Comparison of ENCODE assay signal across 18 cellular contexts in the genomic region with DNA sequence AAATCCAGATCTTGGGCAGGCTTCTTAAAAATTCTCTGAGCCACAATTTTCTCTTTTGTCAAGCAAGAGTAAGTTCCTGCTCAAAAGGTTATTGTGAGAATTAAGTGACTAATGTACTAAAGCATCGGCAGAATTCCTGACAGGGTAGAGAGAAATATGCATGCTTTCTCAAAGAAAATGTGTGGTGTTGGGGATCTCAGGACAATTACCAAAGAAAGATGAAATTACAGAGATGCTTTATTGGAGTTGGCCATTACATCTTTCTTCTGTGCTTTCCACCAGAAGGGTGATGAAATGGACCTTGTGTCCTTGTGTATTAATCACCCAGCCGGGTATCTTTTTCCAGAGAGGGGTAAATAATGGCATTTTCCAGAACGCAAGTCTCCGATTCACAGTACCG. TPM values are rescaled to one million over a fixed set of nuclear protein-coding genes. Genes with fewer than 3 reads are reported as not detected.
DNase-seq lines count a peak whose midpoint lies in the region; ATAC-seq and TF ChIP-seq lines count a peak whose summit lies in the region.
"Had no signal": no experiment of that assay in that cellular context is flagged by ENCODE, and none has a peak within 500 bp of the region (broad histone marks: within the 10 kb centered on the region; RNA-seq: fewer than 3 reads in every experiment).

No MANE protein-coding gene starts in this region.

- peaks cover 16% of the 10 kb centered on the region for H3K4me1 Mint-ChIP-seq in stimulated activated naive CD8-positive, alpha-beta T cell treated with anti-CD3 and anti-CD28 coated beads, Interleukin-15, Interleukin-2, amounts not matched to agents 100 ng/mL and 50 ng/mL, for 24 hours (ENCODE audit: low read depth)
- H3K4me1 Mint-ChIP-seq in brain = peaks cover 21% of the 10 kb centered on the region
- H3K4me1 Mint-ChIP-seq in naive thymus-derived CD8-positive, alpha-beta T cell = peaks cover 8 to 16% (median 12%) of the 10 kb centered on the region in 4 donors

- peaks cover 67% of the 10 kb centered on the region for H3K27me3 Mint-ChIP-seq in stimulated activated naive CD8-positive, alpha-beta T cell treated with anti-CD3 and anti-CD28 coated beads, Interleukin-15, Interleukin-2, amounts not matched to agents 100 ng/mL and 50 ng/mL, for 24 hours
- H3K27me3 Mint-ChIP-seq in brain = peaks cover 34% of the 10 kb centered on the region
- peaks cover 32 to 71% (median 39%) of the 10 kb centered on the region in 5 donors for H3K27me3 Mint-ChIP-seq in naive thymus-derived CD8-positive, alpha-beta T cell

- no peaks in the 10 kb centered on the region for H3K9me3 Mint-ChIP-seq in stimulated activated naive CD8-positive, alpha-beta T cell treated with anti-CD3 and anti-CD28 coated beads, Interleukin-15, Interleukin-2, amounts not matched to agents 100 ng/mL and 50 ng/mL, for 24 hours
- peaks cover 0 to 4% (median 0%) of the 10 kb centered on the region in 5 experiments for H3K9me3 Mint-ChIP-seq in brain
- H3K9me3 Mint-ChIP-seq in naive thymus-derived CD8-positive, alpha-beta T cell = peaks cover 0 to 6% (median 0%) of the 10 kb centered on the region in 9 donors

- H4K20me1 ChIP-seq in MM.1S (ENCODE audit: insufficient read depth, low read length) = no peaks in the 10 kb centered on the region

- no peak overlapping the region for H3K9ac ChIP-seq in MM.1S (ENCODE audit: low read length)

- POLR2A ChIA-PET in naive thymus-derived CD8-positive, alpha-beta T cell (lab: Charles Lee) = no interaction called here

- ATAC-seq in stimulated activated naive CD8-positive, alpha-beta T cell treated with anti-CD3 and anti-CD28 coated beads, Interleukin-15, Interleukin-2, amounts not matched to agents 100 U/mL and 50 U/mL, for 24 hours = no peak
- no peak for ATAC-seq in naive thymus-derived CD8-positive, alpha-beta T cell
- no peak for ATAC-seq in GM21447 (IDR thresholded peaks at IDR 0.05; ENCODE audit: unreplicated experiment)
- ATAC-seq: left ventricle myocardium superior had no signal

- H3K4me2 ChIP-seq in MM.1S (ENCODE audit: low read depth, low read length) = no peak overlapping the region

- H3K4me3 Mint-ChIP-seq in stimulated activated naive CD8-positive, alpha-beta T cell treated with anti-CD3 and anti-CD28 coated beads, Interleukin-15, Interleukin-2, amounts not matched to agents 100 ng/mL and 50 ng/mL, for 24 hours = peak overlapping the region; percentile 23
- peak overlapping the region in 4 of 5 experiments; percentile 32 to 91 (median 46) for H3K4me3 Mint-ChIP-seq in brain
- H3K4me3 Mint-ChIP-seq in naive thymus-derived CD8-positive, alpha-beta T cell = peak overlapping the region in 7 of 10 donors; percentile 14 to 84 (median 37)

- H3K36me3 ChIP-seq in MM.1S (replicated peaks; ENCODE audit: insufficient read depth, low read length) = no peaks in the 10 kb centered on the region
- H3K36me3 ChIP-seq: thoracic aorta had no signal

- H3K27ac ChIP-seq in MM.1S (ENCODE audit: low read length) = no peak overlapping the region
- H3K27ac ChIP-seq: thoracic aorta had no signal

- no peak overlapping the region for H2AFZ ChIP-seq in MM.1S (ENCODE audit: low read length)

- no peaks in the 10 kb centered on the region for H3F3A ChIP-seq in MM.1S (ENCODE audit: insufficient read depth, low read length)

- no peak for TF ChIP-seq CTCF in brain (conservative IDR thresholded peaks at IDR 0.05)
- no peak for TF ChIP-seq CTCF in MM.1S (IDR thresholded peaks at IDR 0.05; ENCODE audit: low read length)

- H3K4me1 ChIP-seq in MM.1S (ENCODE audit: low read length) = no peaks in the 10 kb centered on the region

- H3K79me2 ChIP-seq in MM.1S (ENCODE audit: low read length) = no peaks in the 10 kb centered on the region

- H3K36me3 Mint-ChIP-seq in stimulated activated naive CD8-positive, alpha-beta T cell treated with anti-CD3 and anti-CD28 coated beads, Interleukin-15, Interleukin-2, amounts not matched to agents 100 ng/mL and 50 ng/mL, for 24 hours (ENCODE audit: low read depth) = no peaks in the 10 kb centered on the region
- no peaks in the 10 kb centered on the region for H3K36me3 Mint-ChIP-seq in brain
- H3K36me3 Mint-ChIP-seq in naive thymus-derived CD8-positive, alpha-beta T cell = peaks cover 0 to 5% (median 0%) of the 10 kb centered on the region in 3 donors

- no peak for DNase-seq in stimulated activated naive CD8-positive, alpha-beta T cell treated with anti-CD3 and anti-CD28 coated beads, Interleukin-15, Interleukin-2, amounts not matched to agents 100 U/mL and 50 U/mL, for 24 hours
- no peak for DNase-seq in naive thymus-derived CD8-positive, alpha-beta T cell
- DNase-seq in MM.1S (no peak), NCI-H1092 (lab: John Stamatoyannopoulos, UW) (no peak)
- DNase-seq in stimulated activated CD4-positive, alpha-beta T cell treated with anti-CD3 and anti-CD28 coated beads, Interleukin-2, amount 100 ng/mL, for 48 hours = no peak
- DNase-seq: activated CD4-positive, alpha-beta T cell treated with anti-CD3 and anti-CD28 coated beads, Interleukin-2, amount 50 U/mL, for 4 hours; activated naive CD4-positive, alpha-beta T cell treated with Interleukin-2 at 50 U/mL for 16 hours; body of pancreas; dermis blood vessel endothelial cell; erythroblast; left ventricle myocardium superior; MV-4-11; NCI-H2029 had no signal

- no peaks in the 10 kb centered on the region for H3K9me3 ChIP-seq in MM.1S (replicated peaks; ENCODE audit: insufficient read depth, low read length)
- H3K9me3 ChIP-seq: body of pancreas, thoracic aorta had no signal

- H3K4me3 ChIP-seq in MM.1S (ENCODE audit: low read length) = no peak overlapping the region
- H3K4me3 ChIP-seq: body of pancreas, thoracic aorta had no signal

- H3K9me2 ChIP-seq in MM.1S (replicated peaks; ENCODE audit: insufficient read depth, low read length) = no peaks in the 10 kb centered on the region

- H3K27me3 ChIP-seq in MM.1S (replicated peaks; ENCODE audit: insufficient read depth, low read length) = peaks cover 7% of the 10 kb centered on the region
- H3K27me3 ChIP-seq: body of pancreas had no signal

- no peak overlapping the region for H3K27ac Mint-ChIP-seq in stimulated activated naive CD8-positive, alpha-beta T cell treated with anti-CD3 and anti-CD28 coated beads, Interleukin-15, Interleukin-2, amounts not matched to agents 100 ng/mL and 50 ng/mL, for 24 hours
- no peak overlapping the region for H3K27ac Mint-ChIP-seq in brain
- peak overlapping the region in 1 of 10 donors; percentile 3 for H3K27ac Mint-ChIP-seq in naive thymus-derived CD8-positive, alpha-beta T cell

RNA-seq across cellular contexts. Expression of gene USP43, which starts 1.7 kb away (rescaled TPM):
- polyA plus RNA-seq in brain (ENCODE audit: insufficient read depth, low read depth, low replicate concordance) = 2.4 TPM
- under 1 TPM in 1 of 2 experiments, not detected in 1; 0.10 TPM for total RNA-seq in naive thymus-derived CD8-positive, alpha-beta T cell
- not detected for polyA plus RNA-seq in naive thymus-derived CD8-positive, alpha-beta T cell
- polyA plus RNA-seq: AG04450 had no signal
